ENCODE assay signal across 8 cellular contexts in the genomic region with DNA sequence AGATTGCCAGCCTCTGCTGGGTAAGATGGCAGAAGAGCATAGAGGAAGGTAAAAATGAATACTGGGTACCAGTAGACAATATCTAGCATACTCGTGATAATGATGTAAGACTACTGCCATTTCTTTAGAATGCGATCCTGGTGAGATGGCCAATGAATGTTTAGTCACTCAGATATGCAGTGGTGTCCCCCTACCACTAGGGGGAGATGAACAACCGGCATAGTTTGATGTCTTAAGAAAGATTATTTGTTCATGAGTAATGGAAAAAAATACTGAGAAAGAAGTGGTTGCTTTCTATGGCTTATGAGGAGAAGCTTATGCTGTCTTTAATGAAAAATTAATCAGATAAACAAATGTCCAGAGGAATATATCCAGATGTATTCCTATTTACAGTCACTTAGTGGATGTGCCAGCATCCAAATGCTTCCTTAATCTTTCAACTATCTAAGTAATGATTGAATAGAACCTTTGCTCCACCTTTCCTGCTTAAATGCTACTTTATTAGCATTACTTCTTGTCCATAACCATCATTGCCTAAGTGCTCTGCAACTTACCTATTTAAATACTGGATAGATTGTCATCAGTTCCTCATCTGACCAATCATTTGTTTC.
DNase-seq lines count a peak whose midpoint lies in the region; ATAC-seq and TF ChIP-seq lines count a peak whose summit lies in the region.

No MANE protein-coding gene starts in this region.

- H3K4me1 Mint-ChIP-seq in activated T-helper 17 cell treated with anti-CD3 and anti-CD28 coated beads, Interleukin-2, amount 50 U/mL, for 72 hours = no peaks in the 10 kb centered on the region

- H3K4me2 ChIP-seq in DND-41 (ENCODE audit: insufficient read depth, low read length) = no peak overlapping the region

- no peaks in the 10 kb centered on the region for H3K79me2 ChIP-seq in DND-41 (ENCODE audit: insufficient read depth, low read length)

- no peaks in the 10 kb centered on the region for H4K20me1 ChIP-seq in DND-41 (ENCODE audit: insufficient read depth, low read length)

- peak; percentile 64; the same call in 1 of the 3 replicates for ATAC-seq in DND-41 (ENCODE audit: insufficient read depth, low read depth)
- peak; percentile 88 for ATAC-seq in GM19455 (IDR thresholded peaks at IDR 0.05; ENCODE audit: unreplicated experiment)
- peak; percentile 88 for ATAC-seq in HG03460 (IDR thresholded peaks at IDR 0.05; ENCODE audit: unreplicated experiment)
- ATAC-seq in activated T-helper 17 cell treated with anti-CD3 and anti-CD28 coated beads, Interleukin-2, amount 50 U/mL, for 72 hours (replicated peaks) = peak; percentile 64
- peak in 1 of 4 donors; percentile 58 for ATAC-seq in psoas muscle

- no peaks in the 10 kb centered on the region for H3K27me3 Mint-ChIP-seq in activated T-helper 17 cell treated with anti-CD3 and anti-CD28 coated beads, Interleukin-2, amount 50 U/mL, for 72 hours

- no peaks in the 10 kb centered on the region for H3K9me3 Mint-ChIP-seq in activated T-helper 17 cell treated with anti-CD3 and anti-CD28 coated beads, Interleukin-2, amount 50 U/mL, for 72 hours

- no peaks in the 10 kb centered on the region for H3K9me3 ChIP-seq in DND-41 (ENCODE audit: insufficient read depth, low read length, severe bottlenecking)
- no peaks in the 10 kb centered on the region for H3K9me3 ChIP-seq in psoas muscle

- intact Hi-C loops in psoas muscle (cut with DNase I) = loop anchor here in 1 of 2 donors (10.0 kb wide), 1 partner anchor 336 kb away; no protein-coding TSS in a partner anchor

- H3K4me1 ChIP-seq in DND-41 (ENCODE audit: insufficient read depth, low read length) (no peaks in the 10 kb centered on the region), psoas muscle (peaks cover 3% of the 10 kb centered on the region)

- 14 to 26% (median 16%) methylated on average over 3 of the region's 3 CpGs for WGBS in psoas muscle, 3 donors

- no peaks in the 10 kb centered on the region for H3K36me3 ChIP-seq in DND-41 (ENCODE audit: insufficient read depth, low read length)
- no peaks in the 10 kb centered on the region for H3K36me3 ChIP-seq in psoas muscle (ENCODE audit: insufficient read depth in 1 of 2, low read depth in 1 of 2)

- H2AFZ ChIP-seq in DND-41 (ENCODE audit: low read depth, low read length) = no peak overlapping the region

- H3K4me3 ChIP-seq in DND-41 (ENCODE audit: low read depth in 1 of 2, low read length in 2 of 2) (no peak overlapping the region), psoas muscle (no peak overlapping the region)

- H3K27ac ChIP-seq in DND-41 (ENCODE audit: low read length) (no peak overlapping the region), psoas muscle (no peak overlapping the region)

- no peak overlapping the region for H3K9ac ChIP-seq in DND-41 (ENCODE audit: low read depth, low read length)

- DNase-seq in DND-41 (peak; percentile 28), NCI-H748 (lab: John Stamatoyannopoulos, UW; ENCODE audit: unreplicated experiment) (peak; percentile 75), glomerular visceral epithelial cell (ENCODE audit: extremely low spot score) (peak; percentile 47), psoas muscle (no peak)
- DNase-seq in activated effector memory CD4-positive, alpha-beta T cell treated with Interleukin-2 at 50 U/mL for 16 hours = no peak

- peak; percentile 90 for TF ChIP-seq CTCF in DND-41 (IDR thresholded peaks at IDR 0.05; ENCODE audit: borderline replicate concordance, extremely low read depth, low read length, poor library complexity, severe bottlenecking)
- peak; percentile 78 for TF ChIP-seq CTCF in psoas muscle (IDR thresholded peaks at IDR 0.05)

- H3K27me3 ChIP-seq in DND-41 (ENCODE audit: insufficient read depth, low read length, poor library complexity) (no peaks in the 10 kb centered on the region), psoas muscle (ENCODE audit: insufficient read depth in 3 of 3, low read length in 2 of 3) (no peaks in the 10 kb centered on the region)

- H3K36me3 Mint-ChIP-seq in activated T-helper 17 cell treated with anti-CD3 and anti-CD28 coated beads, Interleukin-2, amount 50 U/mL, for 72 hours (ENCODE audit: low read depth) = no peaks in the 10 kb centered on the region

- no peak overlapping the region for H3K27ac Mint-ChIP-seq in activated T-helper 17 cell treated with anti-CD3 and anti-CD28 coated beads, Interleukin-2, amount 50 U/mL, for 72 hours

- no peak overlapping the region for H3K4me3 Mint-ChIP-seq in activated T-helper 17 cell treated with anti-CD3 and anti-CD28 coated beads, Interleukin-2, amount 50 U/mL, for 72 hours

Comparison
In these comparisons a context has a peak if more than half of its experiments do, and no peak if none do; other contexts are left out.
1. DNase-seq: peak in DND-41 (single experiment), NCI-H748 (single experiment) and glomerular visceral epithelial cell (single experiment); none in psoas muscle (0 of 2) and activated effector memory CD4-positive, alpha-beta T cell treated with Interleukin-2 at 50 U/mL for 16 hours (single experiment).